1 cellular context compared by ENCODE assay signal in the genomic region with DNA sequence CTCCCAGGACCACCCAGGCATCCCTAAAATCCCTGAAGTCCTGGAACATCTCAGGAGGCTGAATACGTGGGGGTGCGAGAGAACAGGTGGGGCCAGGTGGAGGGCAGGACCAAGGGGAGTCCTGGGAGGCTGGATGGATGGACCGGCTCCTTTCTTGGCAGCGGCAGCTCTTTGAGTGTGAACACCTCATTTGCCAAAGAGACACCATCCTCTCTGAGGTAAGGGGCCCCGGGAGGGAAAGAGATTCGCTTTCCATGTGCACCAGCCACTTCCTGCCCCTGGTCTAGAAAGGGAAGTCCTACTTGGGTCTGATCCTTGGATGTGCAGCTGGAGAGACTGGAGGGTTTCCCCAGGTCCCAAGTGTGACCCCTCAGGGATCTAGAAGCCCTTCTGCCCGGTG.
A peak's percentile ranks its signal among the peaks of the same experiment; 100 is the strongest.
TF ChIP-seq lines count a peak whose summit lies in the region.

No MANE protein-coding gene starts in this region.

TF ChIP-seq in K562, 482 proteins besides CTCF, POLR2A, EP300 and RAD21:
- TF ChIP-seq, protein P1, sequence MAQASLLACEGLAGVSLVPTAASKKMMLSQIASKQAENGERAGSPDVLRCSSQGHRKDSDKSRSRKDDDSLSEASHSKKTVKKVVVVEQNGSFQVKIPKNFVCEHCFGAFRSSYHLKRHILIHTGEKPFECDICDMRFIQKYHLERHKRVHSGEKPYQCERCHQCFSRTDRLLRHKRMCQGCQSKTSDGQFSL (CRISPR knock-in tag; IDR thresholded peaks at IDR 0.05), result peak; percentile 63; the same call in 1 of the 2 replicates
- TF ChIP-seq, protein P1 (tag; IDR thresholded peaks at IDR 0.05), result no peak
- no peak for TF ChIP-seq BCOR (IDR thresholded peaks at IDR 0.05)
